ENCODE assay signal across 30 cellular contexts in the genomic region with DNA sequence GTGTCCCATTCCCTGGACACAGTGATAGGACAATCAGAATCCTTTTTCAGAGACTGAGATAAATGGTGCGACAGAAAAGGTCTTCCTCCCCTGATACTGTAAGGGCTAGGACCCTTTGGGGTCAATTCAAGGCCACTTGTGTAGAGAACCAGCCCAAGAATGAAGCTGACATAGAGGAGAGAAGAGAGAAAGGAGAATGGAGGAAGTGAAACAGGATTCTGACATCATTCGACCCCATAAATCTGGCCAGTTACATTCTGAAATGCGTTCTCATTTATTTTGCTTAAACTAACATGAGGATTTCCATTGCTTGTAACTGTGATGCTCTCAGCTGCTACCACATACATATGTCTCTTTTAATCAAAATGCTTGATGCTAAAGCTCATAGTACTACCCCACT.
DNase-seq lines count a peak whose midpoint lies in the region; ATAC-seq lines count a peak whose summit lies in the region.
"Had no signal": no experiment of that assay in that cellular context is flagged by ENCODE, and none has a peak within 500 bp of the region (broad histone marks: within the 10 kb centered on the region; RNA-seq: fewer than 3 reads in every experiment).

No MANE protein-coding gene starts in this region.

- peak overlapping the region in 1 of 6 donors; percentile 27 for H3K27ac Mint-ChIP-seq in naive B cell
- H3K27ac Mint-ChIP-seq: activated T-helper 17 cell treated with anti-CD3 and anti-CD28 coated beads, Interleukin-2, amount 50 U/mL, for 72 hours; natural killer cell had no signal

- no peaks in the 10 kb centered on the region for H3K9me3 Mint-ChIP-seq in naive B cell
- H3K9me3 Mint-ChIP-seq: activated T-helper 17 cell treated with anti-CD3 and anti-CD28 coated beads, Interleukin-2, amount 50 U/mL, for 72 hours; natural killer cell had no signal

- H3K36me3 Mint-ChIP-seq in naive B cell = no peaks in the 10 kb centered on the region
- H3K36me3 Mint-ChIP-seq: natural killer cell had no signal

- no peak overlapping the region for H3K4me3 Mint-ChIP-seq in naive B cell
- H3K4me3 Mint-ChIP-seq: activated T-helper 17 cell treated with anti-CD3 and anti-CD28 coated beads, Interleukin-2, amount 50 U/mL, for 72 hours; natural killer cell had no signal

- peak; percentile 30 for DNase-seq in NOMO-1 treated with dmso at 0.1 percent for 144 hours (lab: John Stamatoyannopoulos, UW; ENCODE audit: unreplicated experiment)
- no peak for DNase-seq in naive B cell
- no peak for DNase-seq in COLO668 (lab: John Stamatoyannopoulos, UW; ENCODE audit: unreplicated experiment)
- no peak for DNase-seq in activated CD4-positive, CD25-positive, alpha-beta regulatory T cell (lab: John Stamatoyannopoulos, UW)
- DNase-seq in DMS53 treated with DMSO at 0.1 percent for 48 hours (lab: John Stamatoyannopoulos, UW; ENCODE audit: unreplicated experiment) = no peak
- DNase-seq in activated naive CD4-positive, alpha-beta T cell treated with Interleukin-2 at 50 U/mL for 16 hours = no peak
- DNase-seq: ACHN; activated CD4-positive, alpha-beta T cell treated with anti-CD3 and anti-CD28 coated beads for 4 hours; activated naive CD4-positive, alpha-beta T cell treated with anti-CD3 and anti-CD28 coated beads, Interleukin-2, amount 50 U/mL, for 16 hours; BE2C; body of pancreas; cerebellar nuclear complex; DMS153; foreskin fibroblast; H7; head of caudate nucleus; islet precursor cell; midbrain; natural killer cell; NCI-H1092; NCI-H1694; NCI-H446 treated with DMSO at 0.1 percent for 48 hours; Right ventricle myocardium superior; sigmoid colon; stimulated activated CD4-positive, alpha-beta T cell treated with anti-CD3 and anti-CD28 coated beads, Interleukin-4, amount 100 ng/mL, for 1 hour; transverse colon had no signal

- H3K4me1 Mint-ChIP-seq in naive B cell = peaks cover 0 to 6% (median 0%) of the 10 kb centered on the region in 3 donors
- H3K4me1 Mint-ChIP-seq: activated T-helper 17 cell treated with anti-CD3 and anti-CD28 coated beads, Interleukin-2, amount 50 U/mL, for 72 hours had no signal

- H3K27me3 Mint-ChIP-seq in naive B cell = peaks cover 0 to 15% (median 0%) of the 10 kb centered on the region in 3 donors

- ATAC-seq in GM18909 (IDR thresholded peaks at IDR 0.05; ENCODE audit: poor library complexity, unreplicated experiment) (peak; percentile 44), HG03139 (IDR thresholded peaks at IDR 0.05; ENCODE audit: unreplicated experiment) (peak; percentile 56), naive B cell (ENCODE audit: low read depth in 2 of 2) (peak; percentile 67 to 85)
- ATAC-seq: activated T-helper 17 cell treated with anti-CD3 and anti-CD28 coated beads, Interleukin-2, amount 50 U/mL, for 72 hours; body of pancreas; natural killer cell; Panc1 had no signal
